In the genomic region with DNA sequence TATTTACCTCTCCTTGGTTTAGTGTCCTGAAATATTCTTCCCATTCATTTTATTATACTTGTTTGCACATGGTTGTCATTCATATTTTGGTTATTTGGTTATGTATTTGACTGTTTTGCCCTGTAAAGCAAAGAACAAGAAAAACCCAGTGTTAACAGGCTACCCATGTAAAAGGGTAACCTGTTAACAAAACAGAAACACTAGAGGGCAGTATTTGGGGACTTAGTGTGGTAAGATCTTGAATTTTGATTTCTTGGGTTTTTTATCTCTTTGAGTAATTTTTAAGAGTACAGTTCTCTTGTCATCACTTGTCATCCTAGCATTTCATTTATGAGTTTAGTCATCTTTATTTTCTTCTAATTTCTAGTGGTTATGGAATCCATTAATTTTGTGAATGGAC, we compare ENCODE assay signal across 9 cellular contexts. TPM values are rescaled to one million over a fixed set of nuclear protein-coding genes. Genes with fewer than 3 reads are reported as not detected.
DNase-seq lines count a peak whose midpoint lies in the region; ATAC-seq and TF ChIP-seq lines count a peak whose summit lies in the region.
"Had no signal": no experiment of that assay in that cellular context is flagged by ENCODE, and none has a peak within 500 bp of the region (broad histone marks: within the 10 kb centered on the region; RNA-seq: fewer than 3 reads in every experiment).

No MANE protein-coding gene starts in this region.

- H3K9ac ChIP-seq in IMR-90 (ENCODE audit: low read depth, low read length) = no peak overlapping the region

- H3K27ac ChIP-seq in IMR-90 (ENCODE audit: insufficient read depth, low read length) (no peak overlapping the region), coronary artery (no peak overlapping the region)
- no peak overlapping the region for H3K27ac ChIP-seq in naive thymus-derived CD4-positive, alpha-beta T cell (ENCODE audit: low read depth, low read length)

- H2BK20ac ChIP-seq in IMR-90 (ENCODE audit: low read depth, low read length) = no peak overlapping the region

- no peak overlapping the region for H2AK9ac ChIP-seq in IMR-90 (replicated peaks; ENCODE audit: low read depth, low read length, poor library complexity)

- H2BK5ac ChIP-seq in IMR-90 (ENCODE audit: low read depth, low read length, poor library complexity, severe bottlenecking) = no peak overlapping the region

- no peak overlapping the region for H3K56ac ChIP-seq in IMR-90 (ENCODE audit: extremely low read depth, insufficient read depth, low read length)

- H4K5ac ChIP-seq in IMR-90 (ENCODE audit: low read depth, low read length) = no peak overlapping the region

- H3K79me1 ChIP-seq in IMR-90 (ENCODE audit: low read depth in 1 of 2, low read length in 2 of 2) = no peaks in the 10 kb centered on the region

- peak; percentile 64 for DNase-seq in ELR (ENCODE audit: low read depth)
- peak; percentile 27 for DNase-seq in IMR-90
- no peak for DNase-seq in astrocyte of the spinal cord (ENCODE audit: low read depth, low spot score)
- peak in 5 of 9 donors; percentile 14 to 32 (median 18) for DNase-seq in naive thymus-derived CD4-positive, alpha-beta T cell
- DNase-seq in effector CD4-positive, alpha-beta T cell = no peak
- no peak for DNase-seq in stimulated activated naive CD8-positive, alpha-beta T cell treated with anti-CD3 and anti-CD28 coated beads, Interleukin-15, Interleukin-2, amounts not matched to agents 100 U/mL and 50 U/mL, for 24 hours
- DNase-seq in coronary artery (ENCODE audit: low spot score) = no peak

- dilution Hi-C loops in IMR-90 (cut with HindIII; ENCODE audit: low sequenced_read_pairs, unreplicated experiment) = no loop called here

- H2AFZ ChIP-seq in IMR-90 (replicated peaks; ENCODE audit: low read length, poor library complexity) = no peak overlapping the region

- H3K9me1 ChIP-seq in IMR-90 (ENCODE audit: insufficient read depth, low read length) = no peaks in the 10 kb centered on the region

- intact Hi-C loops in IMR-90 (cut with micrococcal nuclease) = no loop called here
- intact Hi-C loops in naive thymus-derived CD4-positive, alpha-beta T cell (cut with micrococcal nuclease) = loop anchor here (1.0 kb wide), 1 partner anchor 34 kb away; no protein-coding TSS in a partner anchor

- no peak overlapping the region for H2AK5ac ChIP-seq in IMR-90 (ENCODE audit: low read depth, low read length)

- H2BK120ac ChIP-seq in IMR-90 (ENCODE audit: low read depth, low read length) = no peak overlapping the region

- no peak overlapping the region for H3K4me3 ChIP-seq in IMR-90 (ENCODE audit: insufficient read depth, low read depth, low read length)
- no peak overlapping the region for H3K4me3 ChIP-seq in astrocyte of the spinal cord (ENCODE audit: low read depth, low read length)
- no peak overlapping the region for H3K4me3 ChIP-seq in naive thymus-derived CD4-positive, alpha-beta T cell (ENCODE audit: low read length)
- no peak overlapping the region for H3K4me3 ChIP-seq in coronary artery

- no peak overlapping the region for H3K4ac ChIP-seq in IMR-90 (ENCODE audit: low read depth, low read length)

- in situ Hi-C loops in IMR-90 (cut with MboI; ENCODE audit: low sequenced_read_pairs) = no loop called here
- in situ Hi-C loops in astrocyte of the spinal cord (cut with HindIII; ENCODE audit: low sequenced_read_pairs) = no loop called here

- H4K91ac ChIP-seq in IMR-90 (ENCODE audit: insufficient read depth, low read depth, low read length) = no peak overlapping the region

- no peaks in the 10 kb centered on the region for H3K9me3 Mint-ChIP-seq in naive thymus-derived CD4-positive, alpha-beta T cell

- ATAC-seq in IMR-90 (ENCODE audit: low read depth) = no peak
- ATAC-seq in naive thymus-derived CD4-positive, alpha-beta T cell = peak; percentile 54
- no peak for ATAC-seq in stimulated activated naive CD8-positive, alpha-beta T cell treated with anti-CD3 and anti-CD28 coated beads, Interleukin-15, Interleukin-2, amounts not matched to agents 100 U/mL and 50 U/mL, for 24 hours
- no peak for ATAC-seq in GM18873 (IDR thresholded peaks at IDR 0.05; ENCODE audit: low FRiP score, unreplicated experiment)
- ATAC-seq: esophagus mucosa had no signal

- no peak overlapping the region for H3K14ac ChIP-seq in IMR-90 (replicated peaks; ENCODE audit: low read depth, low read length)

- CTCF ChIA-PET in IMR-90 (lab: Yijun Ruan, JAX) = no interaction called here
- CTCF ChIA-PET in naive thymus-derived CD4-positive, alpha-beta T cell (lab: Charles Lee) = interaction anchor here (1.3 kb wide), 1 partner anchor 34 kb away, joined by 3 read pairs; no protein-coding TSS in a partner anchor

- no peak; the same call in 1 of the 2 replicates for TF ChIP-seq RAD21 in IMR-90 (IDR thresholded peaks at IDR 0.05; ENCODE audit: low read length)

- TF ChIP-seq POLR2A in IMR-90 (IDR thresholded peaks at IDR 0.05; ENCODE audit: low read depth, low read length) = no peak

- H3K4me2 ChIP-seq in IMR-90 (ENCODE audit: low read depth, low read length) = no peak overlapping the region

- peaks cover 20% of the 10 kb centered on the region for H3K36me3 ChIP-seq in IMR-90 (ENCODE audit: control insufficient read depth, insufficient read depth, low read length)
- H3K36me3 ChIP-seq in naive thymus-derived CD4-positive, alpha-beta T cell (ENCODE audit: control insufficient read depth in 2 of 3, insufficient read depth in 3 of 3, low read length in 3 of 3) = peaks cover 0 to 41% (median 0%) of the 10 kb centered on the region in 3 experiments

- H3K27me3 Mint-ChIP-seq in naive thymus-derived CD4-positive, alpha-beta T cell = no peaks in the 10 kb centered on the region

- TF ChIP-seq CTCF in IMR-90 (conservative IDR thresholded peaks at IDR 0.05; ENCODE audit: low read depth, low read length) (peak; percentile 47), astrocyte of the spinal cord (IDR thresholded peaks at IDR 0.05; ENCODE audit: low read depth, low read length) (peak; percentile 48), coronary artery (IDR thresholded peaks at IDR 0.05) (no peak)

- H3K27me3 ChIP-seq in IMR-90 (ENCODE audit: control insufficient read depth, insufficient read depth, low read length) = no peaks in the 10 kb centered on the region
- no peaks in the 10 kb centered on the region for H3K27me3 ChIP-seq in naive thymus-derived CD4-positive, alpha-beta T cell (ENCODE audit: control insufficient read depth in 2 of 2, insufficient read depth in 2 of 2, low read length in 2 of 2)

- no peak overlapping the region for H4K8ac ChIP-seq in IMR-90 (ENCODE audit: low read depth in 2 of 2, low read length in 2 of 2)

- H2BK15ac ChIP-seq in IMR-90 (ENCODE audit: low read depth, low read length) = no peak overlapping the region

- no peaks in the 10 kb centered on the region for H3K9me3 ChIP-seq in IMR-90 (ENCODE audit: control insufficient read depth, insufficient read depth, low read length)
- no peaks in the 10 kb centered on the region for H3K9me3 ChIP-seq in naive thymus-derived CD4-positive, alpha-beta T cell (ENCODE audit: control insufficient read depth in 2 of 3, low read length in 3 of 3)

- H3K36me3 Mint-ChIP-seq in naive thymus-derived CD4-positive, alpha-beta T cell = peaks cover 4 to 58% (median 13%) of the 10 kb centered on the region in 5 donors

- H3K4me1 ChIP-seq in IMR-90 (ENCODE audit: control insufficient read depth, insufficient read depth, low read length) = no peaks in the 10 kb centered on the region
- no peaks in the 10 kb centered on the region for H3K4me1 ChIP-seq in naive thymus-derived CD4-positive, alpha-beta T cell (ENCODE audit: control insufficient read depth in 2 of 2, insufficient read depth in 2 of 2, low read length in 2 of 2)

- H3K27ac Mint-ChIP-seq in naive thymus-derived CD4-positive, alpha-beta T cell = no peak overlapping the region

- no TSS peak for BruUV-seq in IMR-90 (replicated peaks; lab: Mats Ljungman, UMichigan)

- POLR2A ChIA-PET in IMR-90 (lab: Charles Lee; ENCODE audit: unreplicated experiment) = no interaction called here
- POLR2A ChIA-PET in naive thymus-derived CD4-positive, alpha-beta T cell (lab: Charles Lee) = no interaction called here

- no peak overlapping the region for H3K4me3 Mint-ChIP-seq in naive thymus-derived CD4-positive, alpha-beta T cell

- no peaks in the 10 kb centered on the region for H3K4me1 Mint-ChIP-seq in naive thymus-derived CD4-positive, alpha-beta T cell

- no peak overlapping the region for H3K23ac ChIP-seq in IMR-90 (ENCODE audit: low read depth, low read length)

- no peak overlapping the region for H3K18ac ChIP-seq in IMR-90 (ENCODE audit: low read depth, low read length)

- no peaks in the 10 kb centered on the region for H4K20me1 ChIP-seq in IMR-90 (ENCODE audit: insufficient read depth, low read length)

TF ChIP-seq in IMR-90, 13 proteins besides CTCF, POLR2A, EP300 and RAD21:
- no peak for TF ChIP-seq MAFK (IDR thresholded peaks at IDR 0.05; ENCODE audit: low read depth, low read length)
- TF ChIP-seq MXI1 (IDR thresholded peaks at IDR 0.05; ENCODE audit: borderline replicate concordance, low read depth, low read length) = no peak

RNA-seq across cellular contexts. Expression of gene POLL, which starts 51.3 kb away (rescaled TPM):
- total RNA-seq in IMR-90 (2012; rRNA removed) = 6.1 and 6.3 TPM in 2 replicates
- 23.7 TPM in 2 replicates for polyA plus RNA-seq in IMR-90 (2012; rRNA removed)
- polyA plus RNA-seq in IMR-90 (2012; cell fraction: cytosol; rRNA removed) = 15.7 and 21.1 TPM in 2 replicates
- polyA plus RNA-seq in IMR-90 (2012; cell fraction: nucleus; rRNA removed; ENCODE audit: low replicate concordance) = 57.9 and 115 TPM in 2 replicates
- 10 to 100 TPM; 34.9 to 65.8 (median 38.8) TPM for total RNA-seq in naive thymus-derived CD4-positive, alpha-beta T cell
- polyA plus RNA-seq in naive thymus-derived CD4-positive, alpha-beta T cell = 10 to 100 TPM; 16.4 to 18.9 TPM

RNA-seq across cellular contexts. Expression of gene DPCD, which starts 51.3 kb away (rescaled TPM):
- 59.1 and 113 TPM in 2 replicates for total RNA-seq in IMR-90 (2012; rRNA removed)
- polyA plus RNA-seq in IMR-90 (2012; rRNA removed) = 66.1 and 73.7 TPM in 2 replicates
- polyA plus RNA-seq in IMR-90 (2012; cell fraction: cytosol; rRNA removed) = 44.0 and 79.1 TPM in 2 replicates
- 13.5 and 48.7 TPM in 2 replicates for polyA plus RNA-seq in IMR-90 (2012; cell fraction: nucleus; rRNA removed; ENCODE audit: low replicate concordance)
- total RNA-seq in naive thymus-derived CD4-positive, alpha-beta T cell = 1 to 10 TPM in 3 of 5 experiments, under 1 TPM in 2; 0.64 to 3.6 (median 1.3) TPM
- polyA plus RNA-seq in naive thymus-derived CD4-positive, alpha-beta T cell = 1 to 10 TPM; 2.4 to 2.6 TPM

Comparison
In these comparisons a context has a peak if more than half of its experiments do, and no peak if none do; other contexts are left out.
1. DNase-seq: peak in ELR (single experiment), IMR-90 (single experiment) and naive thymus-derived CD4-positive, alpha-beta T cell (5 of 9); none in astrocyte of the spinal cord (single experiment), effector CD4-positive, alpha-beta T cell (single experiment), stimulated activated naive CD8-positive, alpha-beta T cell treated with anti-CD3 and anti-CD28 coated beads, Interleukin-15, Interleukin-2, amounts not matched to agents 100 U/mL and 50 U/mL, for 24 hours (single experiment) and coronary artery (single experiment).
2. RNA of gene DPCD, which starts 51.3 kb away (total RNA-seq): 59.1 to 113 TPM in IMR-90; 0.64 to 3.6 TPM in naive thymus-derived CD4-positive, alpha-beta T cell; every median in the first group is over 10 times any median in the second.